Comparison of ENCODE assay signal across 11 cellular contexts in the genomic region with DNA sequence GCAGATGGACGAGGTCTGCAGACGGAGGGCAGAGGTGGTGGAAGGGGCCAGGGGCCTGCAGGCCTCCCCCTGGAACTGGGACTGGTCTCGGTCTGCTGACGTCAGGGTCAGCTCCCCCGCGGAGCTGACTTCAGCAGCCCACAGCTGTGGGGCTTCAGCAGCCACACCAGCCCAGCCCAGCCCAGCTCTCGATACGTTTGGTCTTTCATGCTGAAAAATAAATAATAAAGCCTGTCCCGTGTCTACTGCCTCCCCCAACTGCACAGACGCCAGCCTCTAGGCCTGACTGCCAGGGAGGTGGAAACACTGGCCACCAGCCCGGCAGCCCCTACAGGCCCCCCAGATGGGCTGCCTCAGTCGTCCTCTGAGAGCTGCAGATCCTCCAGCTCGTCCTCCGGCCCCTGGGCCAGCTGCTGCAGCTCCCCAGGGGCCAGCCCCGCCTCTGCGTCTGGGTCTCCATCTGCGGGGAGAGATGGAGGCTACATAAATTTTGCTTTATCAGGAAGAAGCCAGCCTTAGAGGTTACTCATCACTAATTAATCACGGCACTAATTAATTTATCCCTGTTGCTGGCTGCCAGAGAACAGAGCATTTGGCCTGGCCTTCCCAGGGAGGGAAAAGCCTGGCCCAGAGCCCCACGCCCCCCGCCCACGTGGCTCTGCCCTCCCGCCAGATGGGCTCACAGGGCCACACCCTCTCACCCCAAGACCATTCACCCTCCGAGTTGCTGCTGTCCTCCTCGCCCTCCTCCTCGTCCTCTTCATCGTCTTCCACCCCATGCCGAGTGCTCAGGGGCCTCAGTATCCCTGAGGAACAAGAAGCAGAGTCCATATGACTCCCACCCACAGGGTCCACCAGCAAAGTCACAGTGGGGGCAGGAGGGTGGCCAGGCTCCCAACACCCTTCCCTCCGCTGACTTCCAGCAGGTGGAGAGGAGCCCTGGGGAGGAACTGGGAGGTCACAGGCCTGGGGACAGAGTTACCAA. TPM values are rescaled to one million over a fixed set of nuclear protein-coding genes. Genes with fewer than 3 reads are reported as not detected.
DNase-seq lines count a peak whose midpoint lies in the region; ATAC-seq and TF ChIP-seq lines count a peak whose summit lies in the region.
"Had no signal": no experiment of that assay in that cellular context is flagged by ENCODE, and none has a peak within 500 bp of the region (broad histone marks: within the 10 kb centered on the region; RNA-seq: fewer than 3 reads in every experiment).

No MANE protein-coding gene starts in this region.

- peaks cover 4% of the 10 kb centered on the region for H3K4me1 Mint-ChIP-seq in activated naive CD8-positive, alpha-beta T cell treated with anti-CD3 and anti-CD28 coated beads, Interleukin-2, amount 10 ng/mL, durations not matched to agents 7 days and 5 days
- H3K4me1 Mint-ChIP-seq in activated T-cell treated with anti-CD3 and anti-CD28 coated beads, Interleukin-2, amount 50 U/mL, for 72 hours (ENCODE audit: low read depth) = peaks cover 5% of the 10 kb centered on the region

- H3K9me3 ChIP-seq in transverse colon = no peaks in the 10 kb centered on the region
- H3K9me3 ChIP-seq: psoas muscle had no signal

- TF ChIP-seq CTCF in transverse colon (IDR thresholded peaks at IDR 0.05) = no peak
- no peak for TF ChIP-seq CTCF in GM20000 (IDR thresholded peaks at IDR 0.05; ENCODE audit: extremely low read depth, missing control alignments)
- TF ChIP-seq CTCF in GM13976 (IDR thresholded peaks at IDR 0.05; ENCODE audit: borderline replicate concordance, control extremely low read depth, extremely low read depth, insufficient read depth, missing control alignments) = no peak

- ATAC-seq in activated naive CD8-positive, alpha-beta T cell treated with anti-CD3 and anti-CD28 coated beads, Interleukin-2, amount 10 ng/mL, durations not matched to agents 7 days and 5 days (ENCODE audit: low read depth) = no peak
- ATAC-seq in left cardiac atrium = peak; percentile 19 to 25
- ATAC-seq in activated T-cell treated with anti-CD3 and anti-CD28 coated beads, Interleukin-2, amount 50 U/mL, for 72 hours (replicated peaks in 1 of 2) = no peak

- peak; percentile 84 for DNase-seq in NCI-H1694 (lab: John Stamatoyannopoulos, UW)
- DNase-seq in activated naive CD8-positive, alpha-beta T cell treated with anti-CD3 and anti-CD28 coated beads, Interleukin-2, amount 10 ng/mL, durations not matched to agents 7 days and 5 days = no peak
- peak; percentile 70 for DNase-seq in left cardiac atrium
- no peak for DNase-seq in transverse colon
- no peak for DNase-seq in GM20000 (ENCODE audit: low spot score)
- DNase-seq in stimulated activated CD4-positive, alpha-beta T cell treated with anti-CD3 and anti-CD28 coated beads, Interleukin-4, amount 100 ng/mL, for 24 hours = no peak
- DNase-seq in GM13976 (ENCODE audit: low spot score) = no peak
- no peak for DNase-seq in activated T-cell treated with anti-CD3 and anti-CD28 coated beads, Interleukin-2, amount 50 U/mL, for 72 hours
- DNase-seq: activated CD4-positive, alpha-beta memory T cell treated with anti-CD3 and anti-CD28 coated beads for 36 hours; psoas muscle had no signal

- no peak for TF ChIP-seq POLR2A in transverse colon (IDR thresholded peaks at IDR 0.05)

- TF ChIP-seq EP300 in transverse colon (IDR thresholded peaks at IDR 0.05; ENCODE audit: low read depth) = no peak

- H3K27ac Mint-ChIP-seq in activated naive CD8-positive, alpha-beta T cell treated with anti-CD3 and anti-CD28 coated beads, Interleukin-2, amount 10 ng/mL, durations not matched to agents 7 days and 5 days = no peak overlapping the region
- no peak overlapping the region for H3K27ac Mint-ChIP-seq in activated T-cell treated with anti-CD3 and anti-CD28 coated beads, Interleukin-2, amount 50 U/mL, for 72 hours
- H3K27ac Mint-ChIP-seq: activated CD4-positive, alpha-beta memory T cell treated with anti-CD3 and anti-CD28 coated beads for 36 hours had no signal

- in situ Hi-C loops in transverse colon (cut with MboI; ENCODE audit: low pct_ligation_motif_present in 1 of 4, low pct_unique_long_range_greater_than_20kb in 1 of 4, low sequenced_read_pairs in 3 of 4) = no loop called here
- in situ Hi-C loops in GM13976 (cut with MboI; ENCODE audit: low sequenced_read_pairs, unreplicated experiment) = no loop called here

- peaks cover 0 to 5% (median 2%) of the 10 kb centered on the region in 4 donors for H3K36me3 ChIP-seq in transverse colon

- H3K36me3 Mint-ChIP-seq in activated naive CD8-positive, alpha-beta T cell treated with anti-CD3 and anti-CD28 coated beads, Interleukin-2, amount 10 ng/mL, durations not matched to agents 7 days and 5 days = peaks cover 13% of the 10 kb centered on the region
- peaks cover 0 to 2% of the 10 kb centered on the region in 2 donors for H3K36me3 Mint-ChIP-seq in activated T-cell treated with anti-CD3 and anti-CD28 coated beads, Interleukin-2, amount 50 U/mL, for 72 hours (ENCODE audit: insufficient read depth in 2 of 2)

- H3K4me3 ChIP-seq in transverse colon = no peak overlapping the region
- H3K4me3 ChIP-seq: psoas muscle had no signal

- intact Hi-C loops in left cardiac atrium (cut with DNase I) = no loop called here
- intact Hi-C loops in transverse colon (cut with DNase I; ENCODE audit: low total_unique reads) = no loop called here

- peaks cover 21 to 38% (median 34%) of the 10 kb centered on the region in 4 donors for H3K4me1 ChIP-seq in transverse colon

- H3K27me3 ChIP-seq in transverse colon = peaks cover 42% of the 10 kb centered on the region

- no peaks in the 10 kb centered on the region for H3K9me3 Mint-ChIP-seq in activated naive CD8-positive, alpha-beta T cell treated with anti-CD3 and anti-CD28 coated beads, Interleukin-2, amount 10 ng/mL, durations not matched to agents 7 days and 5 days
- H3K9me3 Mint-ChIP-seq in activated T-cell treated with anti-CD3 and anti-CD28 coated beads, Interleukin-2, amount 50 U/mL, for 72 hours = no peaks in the 10 kb centered on the region
- H3K9me3 Mint-ChIP-seq: activated CD4-positive, alpha-beta memory T cell treated with anti-CD3 and anti-CD28 coated beads for 36 hours had no signal

- 62 to 66% methylated on average over 2 to 28 of the region's 28 CpGs for WGBS in transverse colon (ENCODE audit: low coverage in 1 of 2), 2 donors

- POLR2A ChIA-PET in activated naive CD8-positive, alpha-beta T cell treated with anti-CD3 and anti-CD28 coated beads, Interleukin-2, amount 10 ng/mL, durations not matched to agents 7 days and 5 days (lab: Charles Lee) = interaction anchor here (0.9 kb wide), 2 partner anchors 11 to 14 kb away, joined by 3 read pairs; a partner anchor contains a TSS

- peak overlapping the region; percentile 27 to 82 (median 70) for H3K27ac ChIP-seq in transverse colon
- H3K27ac ChIP-seq: psoas muscle had no signal

- peak overlapping the region; percentile 59 for H3K4me3 Mint-ChIP-seq in activated naive CD8-positive, alpha-beta T cell treated with anti-CD3 and anti-CD28 coated beads, Interleukin-2, amount 10 ng/mL, durations not matched to agents 7 days and 5 days
- no peak overlapping the region for H3K4me3 Mint-ChIP-seq in activated T-cell treated with anti-CD3 and anti-CD28 coated beads, Interleukin-2, amount 50 U/mL, for 72 hours
- H3K4me3 Mint-ChIP-seq: activated CD4-positive, alpha-beta memory T cell treated with anti-CD3 and anti-CD28 coated beads for 36 hours had no signal

- peaks cover 19% of the 10 kb centered on the region for H3K27me3 Mint-ChIP-seq in activated naive CD8-positive, alpha-beta T cell treated with anti-CD3 and anti-CD28 coated beads, Interleukin-2, amount 10 ng/mL, durations not matched to agents 7 days and 5 days
- H3K27me3 Mint-ChIP-seq in activated T-cell treated with anti-CD3 and anti-CD28 coated beads, Interleukin-2, amount 50 U/mL, for 72 hours (ENCODE audit: low read depth) = peaks cover 6% of the 10 kb centered on the region

RNA-seq across cellular contexts. Expression of a gene that starts 14.4 kb away (rescaled TPM):
- 10 to 100 TPM; 63.0 to 63.4 TPM for total RNA-seq in activated naive CD8-positive, alpha-beta T cell treated with anti-CD3 and anti-CD28 coated beads, Interleukin-2, amount 10 ng/mL, durations not matched to agents 7 days and 5 days
- 10 to 100 TPM; 38.1 to 48.7 TPM for total RNA-seq in left cardiac atrium
- total RNA-seq in transverse colon = 10 to 100 TPM; 17.6 to 50.4 (median 31.6) TPM
- total RNA-seq in activated T-cell treated with anti-CD3 and anti-CD28 coated beads, Interleukin-2, amount 50 U/mL, for 72 hours = 10 to 100 TPM; 72.7 to 90.0 TPM

RNA-seq across cellular contexts. Expression of a gene that starts 15.8 kb away (rescaled TPM):
- 10 to 100 TPM; 35.3 to 35.4 TPM for total RNA-seq in activated naive CD8-positive, alpha-beta T cell treated with anti-CD3 and anti-CD28 coated beads, Interleukin-2, amount 10 ng/mL, durations not matched to agents 7 days and 5 days
- total RNA-seq in left cardiac atrium (1 to 10 TPM; 5.7 to 8.2 TPM), transverse colon (10 to 100 TPM; 10.8 to 26.1 (median 11.4) TPM)
- 10 to 100 TPM; 12.7 to 22.8 TPM for total RNA-seq in activated T-cell treated with anti-CD3 and anti-CD28 coated beads, Interleukin-2, amount 50 U/mL, for 72 hours

RNA-seq across cellular contexts. Expression of a gene that starts 20.9 kb away (rescaled TPM):
- total RNA-seq in activated naive CD8-positive, alpha-beta T cell treated with anti-CD3 and anti-CD28 coated beads, Interleukin-2, amount 10 ng/mL, durations not matched to agents 7 days and 5 days = under 1 TPM in 1 of 2 experiments, not detected in 1; 0.22 TPM
- total RNA-seq in left cardiac atrium (1 to 10 TPM; 5.1 to 7.5 TPM), transverse colon (10 to 100 TPM in 1 of 4 donors, 1 to 10 TPM in 2, not detected in 1; 2.2 to 26.9 (median 3.0) TPM)
- total RNA-seq in activated T-cell treated with anti-CD3 and anti-CD28 coated beads, Interleukin-2, amount 50 U/mL, for 72 hours = under 1 TPM; 0.12 to 0.17 TPM
- total RNA-seq: activated CD4-positive, alpha-beta memory T cell treated with anti-CD3 and anti-CD28 coated beads for 36 hours; SK-MEL-5 had no signal

RNA-seq across cellular contexts. Expression of a gene that starts 21.6 kb away (rescaled TPM):
- total RNA-seq in activated naive CD8-positive, alpha-beta T cell treated with anti-CD3 and anti-CD28 coated beads, Interleukin-2, amount 10 ng/mL, durations not matched to agents 7 days and 5 days = 1 to 10 TPM; 3.0 to 4.8 TPM
- total RNA-seq in left cardiac atrium (under 1 TPM; 0.38 to 0.50 TPM), transverse colon (1 to 10 TPM in 1 of 4 donors, under 1 TPM in 1, not detected in 2; 0.14 to 1.4 TPM)
- total RNA-seq in activated T-cell treated with anti-CD3 and anti-CD28 coated beads, Interleukin-2, amount 50 U/mL, for 72 hours = 1 to 10 TPM; 1.9 to 2.3 TPM
- total RNA-seq: psoas muscle had no signal

RNA-seq across cellular contexts. Expression of a gene that starts 37.3 kb away (rescaled TPM):
- total RNA-seq in activated naive CD8-positive, alpha-beta T cell treated with anti-CD3 and anti-CD28 coated beads, Interleukin-2, amount 10 ng/mL, durations not matched to agents 7 days and 5 days = not detected
- total RNA-seq in left cardiac atrium = 10 to 100 TPM; 78.9 to 85.5 TPM
- under 1 TPM in 1 of 4 donors, not detected in 3; 0.14 TPM for total RNA-seq in transverse colon
- total RNA-seq in activated T-cell treated with anti-CD3 and anti-CD28 coated beads, Interleukin-2, amount 50 U/mL, for 72 hours = not detected
- total RNA-seq: activated CD4-positive, alpha-beta memory T cell treated with anti-CD3 and anti-CD28 coated beads for 36 hours had no signal

Comparison
In these comparisons a context has a peak if more than half of its experiments do, and no peak if none do; other contexts are left out.
1. DNase-seq: peak in NCI-H1694 (single experiment) and left cardiac atrium (single experiment); none in activated naive CD8-positive, alpha-beta T cell treated with anti-CD3 and anti-CD28 coated beads, Interleukin-2, amount 10 ng/mL, durations not matched to agents 7 days and 5 days (single experiment), transverse colon (single experiment), GM20000 (single experiment), stimulated activated CD4-positive, alpha-beta T cell treated with anti-CD3 and anti-CD28 coated beads, Interleukin-4, amount 100 ng/mL, for 24 hours (single experiment), GM13976 (single experiment) and activated T-cell treated with anti-CD3 and anti-CD28 coated beads, Interleukin-2, amount 50 U/mL, for 72 hours (0 of 2).
2. ATAC-seq: peak in left cardiac atrium (2 of 2); none in activated naive CD8-positive, alpha-beta T cell treated with anti-CD3 and anti-CD28 coated beads, Interleukin-2, amount 10 ng/mL, durations not matched to agents 7 days and 5 days (single experiment) and activated T-cell treated with anti-CD3 and anti-CD28 coated beads, Interleukin-2, amount 50 U/mL, for 72 hours (0 of 2).